In the genomic region with DNA sequence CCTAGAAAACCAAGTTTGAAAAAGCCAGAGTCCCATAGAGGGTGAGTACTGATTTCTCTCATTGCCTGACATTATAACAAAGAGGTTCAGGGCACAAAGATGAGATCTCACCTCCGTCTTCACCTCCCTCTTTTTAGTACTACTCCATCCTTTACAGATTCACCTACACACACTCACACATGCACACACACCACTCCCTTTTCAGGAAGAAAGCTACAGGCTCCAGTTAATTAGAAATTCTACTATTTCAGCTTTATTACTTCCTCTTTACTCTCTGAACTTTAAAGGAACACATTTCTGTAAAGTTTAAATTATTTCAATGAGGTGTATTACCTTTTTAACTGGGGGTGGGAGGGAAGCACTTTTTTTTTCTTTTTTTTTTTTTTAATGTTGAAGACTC, we compare ENCODE assay signal across 1 cellular context.
TF ChIP-seq lines count a peak whose summit lies in the region.

No MANE protein-coding gene starts in this region.

TF ChIP-seq in GM12878, 131 proteins besides CTCF, POLR2A, EP300 and RAD21:
- TF ChIP-seq, protein P1, sequence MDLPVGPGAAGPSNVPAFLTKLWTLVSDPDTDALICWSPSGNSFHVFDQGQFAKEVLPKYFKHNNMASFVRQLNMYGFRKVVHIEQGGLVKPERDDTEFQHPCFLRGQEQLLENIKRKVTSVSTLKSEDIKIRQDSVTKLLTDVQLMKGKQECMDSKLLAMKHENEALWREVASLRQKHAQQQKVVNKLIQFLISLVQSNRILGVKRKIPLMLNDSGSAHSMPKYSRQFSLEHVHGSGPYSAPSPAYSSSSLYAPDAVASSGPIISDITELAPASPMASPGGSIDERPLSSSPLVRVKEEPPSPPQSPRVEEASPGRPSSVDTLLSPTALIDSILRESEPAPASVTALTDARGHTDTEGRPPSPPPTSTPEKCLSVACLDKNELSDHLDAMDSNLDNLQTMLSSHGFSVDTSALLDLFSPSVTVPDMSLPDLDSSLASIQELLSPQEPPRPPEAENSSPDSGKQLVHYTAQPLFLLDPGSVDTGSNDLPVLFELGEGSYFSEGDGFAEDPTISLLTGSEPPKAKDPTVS (IDR thresholded peaks at IDR 0.05; ENCODE audit: low read depth, low read length): no peak
- TF ChIP-seq LARP7 (IDR thresholded peaks at IDR 0.05) (no peak), RAD51 (IDR thresholded peaks at IDR 0.05) (no peak), NBN (IDR thresholded peaks at IDR 0.05) (peak; percentile 30; the same call in 1 of the 2 replicates), NR2C2 (IDR thresholded peaks at IDR 0.05; ENCODE audit: borderline replicate concordance, control insufficient read depth, insufficient read length, low read depth) (no peak), CBFB (IDR thresholded peaks at IDR 0.05; ENCODE audit: low read depth) (0 out of 2 replicates have a peak, but pooled peaks have one; percentile 12), POLR2AphosphoS5 (IDR thresholded peaks at IDR 0.05; ENCODE audit: low read length) (no peak), DPF2 (IDR thresholded peaks at IDR 0.05) (no peak), BMI1 (IDR thresholded peaks at IDR 0.05; ENCODE audit: borderline replicate concordance) (no peak), HDGF (IDR thresholded peaks at IDR 0.05) (peak; percentile 72; the same call in 1 of the 2 replicates), STAT3 (IDR thresholded peaks at IDR 0.05; ENCODE audit: low read depth, low read length) (no peak), SREBF1 (IDR thresholded peaks at IDR 0.05; ENCODE audit: low read length) (no peak), NR2C1 (IDR thresholded peaks at IDR 0.05) (no peak), CEBPB (IDR thresholded peaks at IDR 0.05; ENCODE audit: borderline replicate concordance in 1 of 2, low read depth in 2 of 2, low read length in 2 of 2) (no peak), MXI1 (IDR thresholded peaks at IDR 0.05; ENCODE audit: low read depth, low read length) (no peak), KAT2A (conservative IDR thresholded peaks at IDR 0.05; ENCODE audit: control insufficient read depth, low read depth, low read length) (no peak), BACH1 (IDR thresholded peaks at IDR 0.05; ENCODE audit: borderline replicate concordance) (no peak), MEF2A (IDR thresholded peaks at IDR 0.05; ENCODE audit: insufficient read depth, low read depth, low read length) (no peak), KDM1A (IDR thresholded peaks at IDR 0.05; ENCODE audit: borderline replicate concordance) (no peak)
- TF ChIP-seq, protein P2, sequence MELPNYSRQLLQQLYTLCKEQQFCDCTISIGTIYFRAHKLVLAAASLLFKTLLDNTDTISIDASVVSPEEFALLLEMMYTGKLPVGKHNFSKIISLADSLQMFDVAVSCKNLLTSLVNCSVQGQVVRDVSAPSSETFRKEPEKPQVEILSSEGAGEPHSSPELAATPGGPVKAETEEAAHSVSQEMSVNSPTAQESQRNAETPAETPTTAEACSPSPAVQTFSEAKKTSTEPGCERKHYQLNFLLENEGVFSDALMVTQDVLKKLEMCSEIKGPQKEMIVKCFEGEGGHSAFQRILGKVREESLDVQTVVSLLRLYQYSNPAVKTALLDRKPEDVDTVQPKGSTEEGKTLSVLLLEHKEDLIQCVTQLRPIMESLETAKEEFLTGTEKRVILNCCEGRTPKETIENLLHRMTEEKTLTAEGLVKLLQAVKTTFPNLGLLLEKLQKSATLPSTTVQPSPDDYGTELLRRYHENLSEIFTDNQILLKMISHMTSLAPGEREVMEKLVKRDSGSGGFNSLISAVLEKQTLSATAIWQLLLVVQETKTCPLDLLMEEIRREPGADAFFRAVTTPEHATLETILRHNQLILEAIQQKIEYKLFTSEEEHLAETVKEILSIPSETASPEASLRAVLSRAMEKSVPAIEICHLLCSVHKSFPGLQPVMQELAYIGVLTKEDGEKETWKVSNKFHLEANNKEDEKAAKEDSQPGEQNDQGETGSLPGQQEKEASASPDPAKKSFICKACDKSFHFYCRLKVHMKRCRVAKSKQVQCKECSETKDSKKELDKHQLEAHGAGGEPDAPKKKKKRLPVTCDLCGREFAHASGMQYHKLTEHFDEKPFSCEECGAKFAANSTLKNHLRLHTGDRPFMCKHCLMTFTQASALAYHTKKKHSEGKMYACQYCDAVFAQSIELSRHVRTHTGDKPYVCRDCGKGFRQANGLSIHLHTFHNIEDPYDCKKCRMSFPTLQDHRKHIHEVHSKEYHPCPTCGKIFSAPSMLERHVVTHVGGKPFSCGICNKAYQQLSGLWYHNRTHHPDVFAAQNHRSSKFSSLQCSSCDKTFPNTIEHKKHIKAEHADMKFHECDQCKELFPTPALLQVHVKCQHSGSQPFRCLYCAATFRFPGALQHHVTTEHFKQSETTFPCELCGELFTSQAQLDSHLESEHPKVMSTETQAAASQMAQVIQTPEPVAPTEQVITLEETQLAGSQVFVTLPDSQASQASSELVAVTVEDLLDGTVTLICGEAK (IDR thresholded peaks at IDR 0.05; ENCODE audit: borderline replicate concordance): no peak
- TF ChIP-seq, protein P3, sequence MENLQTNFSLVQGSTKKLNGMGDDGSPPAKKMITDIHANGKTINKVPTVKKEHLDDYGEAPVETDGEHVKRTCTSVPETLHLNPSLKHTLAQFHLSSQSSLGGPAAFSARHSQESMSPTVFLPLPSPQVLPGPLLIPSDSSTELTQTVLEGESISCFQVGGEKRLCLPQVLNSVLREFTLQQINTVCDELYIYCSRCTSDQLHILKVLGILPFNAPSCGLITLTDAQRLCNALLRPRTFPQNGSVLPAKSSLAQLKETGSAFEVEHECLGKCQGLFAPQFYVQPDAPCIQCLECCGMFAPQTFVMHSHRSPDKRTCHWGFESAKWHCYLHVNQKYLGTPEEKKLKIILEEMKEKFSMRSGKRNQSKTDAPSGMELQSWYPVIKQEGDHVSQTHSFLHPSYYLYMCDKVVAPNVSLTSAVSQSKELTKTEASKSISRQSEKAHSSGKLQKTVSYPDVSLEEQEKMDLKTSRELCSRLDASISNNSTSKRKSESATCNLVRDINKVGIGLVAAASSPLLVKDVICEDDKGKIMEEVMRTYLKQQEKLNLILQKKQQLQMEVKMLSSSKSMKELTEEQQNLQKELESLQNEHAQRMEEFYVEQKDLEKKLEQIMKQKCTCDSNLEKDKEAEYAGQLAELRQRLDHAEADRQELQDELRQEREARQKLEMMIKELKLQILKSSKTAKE (IDR thresholded peaks at IDR 0.05; ENCODE audit: low read depth, poor library complexity, severe bottlenecking): no peak
- TF ChIP-seq, protein P4, sequence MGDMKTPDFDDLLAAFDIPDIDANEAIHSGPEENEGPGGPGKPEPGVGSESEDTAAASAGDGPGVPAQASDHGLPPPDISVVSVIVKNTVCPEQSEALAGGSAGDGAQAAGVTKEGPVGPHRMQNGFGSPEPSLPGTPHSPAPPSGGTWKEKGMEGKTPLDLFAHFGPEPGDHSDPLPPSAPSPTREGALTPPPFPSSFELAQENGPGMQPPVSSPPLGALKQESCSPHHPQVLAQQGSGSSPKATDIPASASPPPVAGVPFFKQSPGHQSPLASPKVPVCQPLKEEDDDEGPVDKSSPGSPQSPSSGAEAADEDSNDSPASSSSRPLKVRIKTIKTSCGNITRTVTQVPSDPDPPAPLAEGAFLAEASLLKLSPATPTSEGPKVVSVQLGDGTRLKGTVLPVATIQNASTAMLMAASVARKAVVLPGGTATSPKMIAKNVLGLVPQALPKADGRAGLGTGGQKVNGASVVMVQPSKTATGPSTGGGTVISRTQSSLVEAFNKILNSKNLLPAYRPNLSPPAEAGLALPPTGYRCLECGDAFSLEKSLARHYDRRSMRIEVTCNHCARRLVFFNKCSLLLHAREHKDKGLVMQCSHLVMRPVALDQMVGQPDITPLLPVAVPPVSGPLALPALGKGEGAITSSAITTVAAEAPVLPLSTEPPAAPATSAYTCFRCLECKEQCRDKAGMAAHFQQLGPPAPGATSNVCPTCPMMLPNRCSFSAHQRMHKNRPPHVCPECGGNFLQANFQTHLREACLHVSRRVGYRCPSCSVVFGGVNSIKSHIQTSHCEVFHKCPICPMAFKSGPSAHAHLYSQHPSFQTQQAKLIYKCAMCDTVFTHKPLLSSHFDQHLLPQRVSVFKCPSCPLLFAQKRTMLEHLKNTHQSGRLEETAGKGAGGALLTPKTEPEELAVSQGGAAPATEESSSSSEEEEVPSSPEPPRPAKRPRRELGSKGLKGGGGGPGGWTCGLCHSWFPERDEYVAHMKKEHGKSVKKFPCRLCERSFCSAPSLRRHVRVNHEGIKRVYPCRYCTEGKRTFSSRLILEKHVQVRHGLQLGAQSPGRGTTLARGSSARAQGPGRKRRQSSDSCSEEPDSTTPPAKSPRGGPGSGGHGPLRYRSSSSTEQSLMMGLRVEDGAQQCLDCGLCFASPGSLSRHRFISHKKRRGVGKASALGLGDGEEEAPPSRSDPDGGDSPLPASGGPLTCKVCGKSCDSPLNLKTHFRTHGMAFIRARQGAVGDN (IDR thresholded peaks at IDR 0.05): no peak
- TF ChIP-seq, protein P5, sequence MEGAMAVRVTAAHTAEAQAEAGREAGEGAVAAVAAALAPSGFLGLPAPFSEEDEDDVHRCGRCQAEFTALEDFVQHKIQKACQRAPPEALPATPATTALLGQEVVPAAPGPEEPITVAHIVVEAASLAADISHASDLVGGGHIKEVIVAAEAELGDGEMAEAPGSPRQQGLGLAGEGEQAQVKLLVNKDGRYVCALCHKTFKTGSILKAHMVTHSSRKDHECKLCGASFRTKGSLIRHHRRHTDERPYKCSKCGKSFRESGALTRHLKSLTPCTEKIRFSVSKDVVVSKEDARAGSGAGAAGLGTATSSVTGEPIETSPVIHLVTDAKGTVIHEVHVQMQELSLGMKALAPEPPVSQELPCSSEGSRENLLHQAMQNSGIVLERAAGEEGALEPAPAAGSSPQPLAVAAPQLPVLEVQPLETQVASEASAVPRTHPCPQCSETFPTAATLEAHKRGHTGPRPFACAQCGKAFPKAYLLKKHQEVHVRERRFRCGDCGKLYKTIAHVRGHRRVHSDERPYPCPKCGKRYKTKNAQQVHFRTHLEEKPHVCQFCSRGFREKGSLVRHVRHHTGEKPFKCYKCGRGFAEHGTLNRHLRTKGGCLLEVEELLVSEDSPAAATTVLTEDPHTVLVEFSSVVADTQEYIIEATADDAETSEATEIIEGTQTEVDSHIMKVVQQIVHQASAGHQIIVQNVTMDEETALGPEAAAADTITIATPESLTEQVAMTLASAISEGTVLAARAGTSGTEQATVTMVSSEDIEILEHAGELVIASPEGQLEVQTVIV (IDR thresholded peaks at IDR 0.05; ENCODE audit: borderline replicate concordance, partially characterized antibody): no peak
- TF ChIP-seq, protein P6, sequence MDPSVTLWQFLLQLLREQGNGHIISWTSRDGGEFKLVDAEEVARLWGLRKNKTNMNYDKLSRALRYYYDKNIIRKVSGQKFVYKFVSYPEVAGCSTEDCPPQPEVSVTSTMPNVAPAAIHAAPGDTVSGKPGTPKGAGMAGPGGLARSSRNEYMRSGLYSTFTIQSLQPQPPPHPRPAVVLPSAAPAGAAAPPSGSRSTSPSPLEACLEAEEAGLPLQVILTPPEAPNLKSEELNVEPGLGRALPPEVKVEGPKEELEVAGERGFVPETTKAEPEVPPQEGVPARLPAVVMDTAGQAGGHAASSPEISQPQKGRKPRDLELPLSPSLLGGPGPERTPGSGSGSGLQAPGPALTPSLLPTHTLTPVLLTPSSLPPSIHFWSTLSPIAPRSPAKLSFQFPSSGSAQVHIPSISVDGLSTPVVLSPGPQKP (IDR thresholded peaks at IDR 0.05; ENCODE audit: low read depth, low read length): 0 out of 2 replicates have a peak, but pooled peaks have one; percentile 23
